ENCODE assay signal across 15 cellular contexts in the genomic region with DNA sequence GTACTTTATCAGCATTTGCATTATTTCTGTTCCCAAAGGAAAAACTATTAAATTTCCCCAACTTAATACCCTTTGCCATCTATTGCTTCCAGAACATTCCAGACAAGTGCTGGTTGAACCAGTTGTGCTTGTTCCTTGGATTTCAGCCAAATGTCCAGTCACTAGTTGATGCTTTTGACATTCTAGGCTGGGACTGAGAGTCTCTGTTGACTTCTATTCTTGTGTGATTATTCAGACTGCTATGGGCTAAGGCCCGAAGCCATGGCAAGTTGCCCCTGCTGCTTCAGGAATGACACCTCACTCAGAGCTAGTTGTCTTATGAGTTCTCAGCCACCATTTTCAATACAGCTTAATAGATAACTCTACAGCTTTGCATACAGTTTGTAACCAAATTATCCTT.
A peak's percentile ranks its signal among the peaks of the same experiment; 100 is the strongest.
DNase-seq lines count a peak whose midpoint lies in the region; ATAC-seq and TF ChIP-seq lines count a peak whose summit lies in the region.
"Had no signal": no experiment of that assay in that cellular context is flagged by ENCODE, and none has a peak within 500 bp of the region (broad histone marks: within the 10 kb centered on the region; RNA-seq: fewer than 3 reads in every experiment).

No MANE protein-coding gene starts in this region.

- H3K36me3 ChIP-seq in spleen = no peaks in the 10 kb centered on the region
- H3K36me3 ChIP-seq in colonic mucosa = no peaks in the 10 kb centered on the region

- H3K27ac ChIP-seq in spleen (peak overlapping the region in 6 of 8 donors; percentile 1 to 45 (median 30)), colonic mucosa (no peak overlapping the region)

- H3K4me3 Mint-ChIP-seq in activated CD4-positive, alpha-beta T cell treated with anti-CD3 and anti-CD28 coated beads for 36 hours = no peak overlapping the region
- H3K4me3 Mint-ChIP-seq: activated CD8-positive, alpha-beta memory T cell treated with anti-CD3 and anti-CD28 coated beads, Interleukin-2, amount 10 ng/mL, durations not matched to agents 7 days and 5 days; activated naive CD8-positive, alpha-beta T cell; IgD-negative memory B cell; nephron progenitor cell had no signal

- no peaks in the 10 kb centered on the region for H3K4me1 ChIP-seq in spleen
- H3K4me1 ChIP-seq in colonic mucosa = no peaks in the 10 kb centered on the region

- CTCF ChIA-PET in activated CD4-positive, alpha-beta T cell treated with anti-CD3 and anti-CD28 coated beads for 36 hours (lab: Charles Lee) = no interaction called here

- peaks cover 7% of the 10 kb centered on the region for H3K9me3 Mint-ChIP-seq in activated CD4-positive, alpha-beta T cell treated with anti-CD3 and anti-CD28 coated beads for 36 hours (ENCODE audit: low read depth)
- H3K9me3 Mint-ChIP-seq: nephron progenitor cell had no signal

- TF ChIP-seq CTCF in cardiac fibroblast (IDR thresholded peaks at IDR 0.05; ENCODE audit: low read depth, low read length) (no peak), spleen (IDR thresholded peaks at IDR 0.05 in 8 of 11, conservative IDR thresholded peaks at IDR 0.05 in 3 of 11) (no peak), colonic mucosa (IDR thresholded peaks at IDR 0.05) (no peak)

- ATAC-seq in activated CD4-positive, alpha-beta T cell treated with anti-CD3 and anti-CD28 coated beads for 36 hours = no peak
- ATAC-seq: activated CD8-positive, alpha-beta memory T cell treated with anti-CD3 and anti-CD28 coated beads, Interleukin-2, amount 10 ng/mL, durations not matched to agents 7 days and 5 days had no signal

- H3K4me3 ChIP-seq in cardiac fibroblast (replicated peaks in 1 of 2; ENCODE audit: low read depth in 2 of 2, low read length in 2 of 2) (no peak overlapping the region), spleen (no peak overlapping the region), colonic mucosa (no peak overlapping the region)

- no peak for TF ChIP-seq POLR2A in spleen (IDR thresholded peaks at IDR 0.05)

- peak; percentile 40 for DNase-seq in NCI-H1048 (lab: John Stamatoyannopoulos, UW)
- peak; percentile 1 to 2 for DNase-seq in cardiac fibroblast (ENCODE audit: low read depth in 2 of 2)
- peak; percentile 25 for DNase-seq in iris pigment epithelial cell (ENCODE audit: low read depth)
- no peak for DNase-seq in spleen
- DNase-seq in Ammon's horn (ENCODE audit: low spot score) = no peak
- DNase-seq in colonic mucosa = no peak
- no peak for DNase-seq in activated CD4-positive, alpha-beta T cell treated with anti-CD3 and anti-CD28 coated beads for 36 hours
- no peak for DNase-seq in NCI-H2081 treated with DMSO at 0.1 percent for 48 hours (lab: John Stamatoyannopoulos, UW)
- DNase-seq: activated CD8-positive, alpha-beta memory T cell treated with anti-CD3 and anti-CD28 coated beads, Interleukin-2, amount 10 ng/mL, durations not matched to agents 7 days and 5 days; CD4-positive, alpha-beta memory T cell; NCI-H2029 treated with DMSO at 0.1 percent for 48 hours; nephron progenitor cell; stimulated activated CD4-positive, alpha-beta T cell treated with anti-CD3 and anti-CD28 coated beads, Interleukin-15, amount 100 ng/mL, for 24 hours had no signal

- no peak overlapping the region for H3K27ac Mint-ChIP-seq in activated CD4-positive, alpha-beta T cell treated with anti-CD3 and anti-CD28 coated beads for 36 hours
- H3K27ac Mint-ChIP-seq: activated CD8-positive, alpha-beta memory T cell treated with anti-CD3 and anti-CD28 coated beads, Interleukin-2, amount 10 ng/mL, durations not matched to agents 7 days and 5 days; activated naive CD8-positive, alpha-beta T cell; CD4-positive, alpha-beta memory T cell; IgD-negative memory B cell; nephron progenitor cell had no signal

- POLR2A ChIA-PET in activated CD4-positive, alpha-beta T cell treated with anti-CD3 and anti-CD28 coated beads for 36 hours (lab: Charles Lee) = no interaction called here

- no peak overlapping the region for H3K9ac ChIP-seq in colonic mucosa (ENCODE audit: low read depth in 2 of 2, low read length in 2 of 2)

- H3K36me3 Mint-ChIP-seq in activated CD4-positive, alpha-beta T cell treated with anti-CD3 and anti-CD28 coated beads for 36 hours (ENCODE audit: low read depth) = no peaks in the 10 kb centered on the region
- H3K36me3 Mint-ChIP-seq: activated CD8-positive, alpha-beta memory T cell treated with anti-CD3 and anti-CD28 coated beads, Interleukin-2, amount 10 ng/mL, durations not matched to agents 7 days and 5 days; activated naive CD8-positive, alpha-beta T cell; CD4-positive, alpha-beta memory T cell; IgD-negative memory B cell had no signal

- 58 to 89% (median 74%) methylated on average over 1 of the region's 1 CpG for WGBS in spleen, 5 donors

- no peaks in the 10 kb centered on the region for H3K27me3 ChIP-seq in spleen (replicated peaks in 1 of 7)
- no peaks in the 10 kb centered on the region for H3K27me3 ChIP-seq in colonic mucosa

- no peaks in the 10 kb centered on the region for H3K9me3 ChIP-seq in spleen
- H3K9me3 ChIP-seq in colonic mucosa = no peaks in the 10 kb centered on the region

- intact Hi-C loops in spleen (cut with DNase I; ENCODE audit: low total_unique reads) (no loop called here), colonic mucosa (cut with DNase I) (no loop called here)
- intact Hi-C loops in activated CD4-positive, alpha-beta T cell treated with anti-CD3 and anti-CD28 coated beads for 36 hours (cut with DNase I, micrococcal nuclease) = no loop called here

- no peaks in the 10 kb centered on the region for H3K4me1 Mint-ChIP-seq in activated CD4-positive, alpha-beta T cell treated with anti-CD3 and anti-CD28 coated beads for 36 hours
- H3K4me1 Mint-ChIP-seq: activated CD8-positive, alpha-beta memory T cell treated with anti-CD3 and anti-CD28 coated beads, Interleukin-2, amount 10 ng/mL, durations not matched to agents 7 days and 5 days; CD4-positive, alpha-beta memory T cell; IgD-negative memory B cell; nephron progenitor cell had no signal

- no peaks in the 10 kb centered on the region for H3K27me3 Mint-ChIP-seq in activated CD4-positive, alpha-beta T cell treated with anti-CD3 and anti-CD28 coated beads for 36 hours
- H3K27me3 Mint-ChIP-seq: activated CD8-positive, alpha-beta memory T cell treated with anti-CD3 and anti-CD28 coated beads, Interleukin-2, amount 10 ng/mL, durations not matched to agents 7 days and 5 days; activated naive CD8-positive, alpha-beta T cell; CD4-positive, alpha-beta memory T cell; IgD-negative memory B cell had no signal

Comparison
In these comparisons a context has a peak if more than half of its experiments do, and no peak if none do; other contexts are left out.
1. DNase-seq: peak in NCI-H1048 (single experiment), cardiac fibroblast (2 of 2) and iris pigment epithelial cell (single experiment); none in spleen (single experiment), Ammon's horn (single experiment), colonic mucosa (single experiment), activated CD4-positive, alpha-beta T cell treated with anti-CD3 and anti-CD28 coated beads for 36 hours (single experiment) and NCI-H2081 treated with DMSO at 0.1 percent for 48 hours (single experiment).